Comparison of ENCODE assay signal across 21 cellular contexts in genomic region chr4:167114416-167114971, GRCh38.
DNase-seq lines count a peak whose midpoint lies in the region; ATAC-seq, FAIRE-seq and TF ChIP-seq lines count a peak whose summit lies in the region.
"Had no signal": no experiment of that assay in that cellular context is flagged by ENCODE, and none has a peak within 500 bp of the region (broad histone marks: within the 10 kb centered on the region; RNA-seq: fewer than 3 reads in every experiment).

No MANE protein-coding gene starts in this region.

- peak; percentile 28 for DNase-seq in OCI-M1 (lab: John Stamatoyannopoulos, UW)
- no peak for DNase-seq in keratinocyte (ENCODE audit: low read depth, low spot score)
- DNase-seq in activated CD4-positive, alpha-beta T cell treated with anti-CD3 and anti-CD28 coated beads, Interleukin-2, amount 50 U/mL, for 1 hour, result no peak
- no peak for DNase-seq in natural killer cell treated with Interleukin-12 subunit alpha and Interleukin-12 subunit beta and Interleukin-15 and Interleukin-18, amount 100 ng/mL, for 72 hours (ENCODE audit: low spot score)
- no peak for DNase-seq in effector memory CD4-positive, alpha-beta T cell
- DNase-seq: activated CD8-positive, alpha-beta memory T cell treated with anti-CD3 and anti-CD28 coated beads, Interleukin-2, amount 50 U/mL, for 4 hours; activated naive CD4-positive, alpha-beta T cell; CD8-positive, alpha-beta memory T cell; DND-41; Karpas-422; NCI-H1417 treated with DMSO at 0.1 percent for 48 hours; sigmoid colon had no signal

- H4K20me1 ChIP-seq in keratinocyte (ENCODE audit: control insufficient read depth, extremely low read depth, insufficient read depth, low read length), result no peaks in the 10 kb centered on the region

- no peaks in the 10 kb centered on the region for H3K36me3 ChIP-seq in keratinocyte (ENCODE audit: control insufficient read depth in 2 of 2, extremely low read depth in 1 of 2, insufficient read depth in 2 of 2, low read length in 2 of 2)
- H3K36me3 ChIP-seq in effector memory CD4-positive, alpha-beta T cell (ENCODE audit: control insufficient read depth, insufficient read depth, low read length), result no peaks in the 10 kb centered on the region
- H3K36me3 ChIP-seq: neutrophil, sigmoid colon, SJSA1 had no signal

- dilution Hi-C loops in keratinocyte (cut with MboI; ENCODE audit: extremely low pct_ligation_motif_present, low sequenced_read_pairs), result no loop called here

- ATAC-seq in GM18511 (IDR thresholded peaks at IDR 0.05; ENCODE audit: unreplicated experiment) (peak; percentile 42), HG02759 (IDR thresholded peaks at IDR 0.05; ENCODE audit: unreplicated experiment) (peak; percentile 61), GM18861 (IDR thresholded peaks at IDR 0.05; ENCODE audit: unreplicated experiment) (no peak)
- ATAC-seq in natural killer cell treated with Interleukin-12 subunit alpha and Interleukin-12 subunit beta and Interleukin-15 and Interleukin-18, amount 100 ng/mL, for 72 hours, result no peak
- ATAC-seq: esophagus mucosa, HCT116 had no signal

- H3K27ac ChIP-seq in keratinocyte (ENCODE audit: control insufficient read depth, insufficient read depth, low read length), result peak overlapping the region; percentile 8
- no peak overlapping the region for H3K27ac ChIP-seq in effector memory CD4-positive, alpha-beta T cell (ENCODE audit: insufficient read depth, low read length, poor library complexity, severe bottlenecking)
- H3K27ac ChIP-seq: coronary artery, neutrophil, sigmoid colon, SJSA1 had no signal

- no peak overlapping the region for H3K9ac ChIP-seq in keratinocyte (ENCODE audit: control insufficient read depth, extremely low read depth, insufficient read depth, low read length)

- no peak overlapping the region for H3K4me3 ChIP-seq in keratinocyte (ENCODE audit: control insufficient read depth in 2 of 3, extremely low read depth in 1 of 3, insufficient read depth in 2 of 3, low read depth in 1 of 3, low read length in 3 of 3)
- H3K4me3 ChIP-seq in effector memory CD4-positive, alpha-beta T cell (ENCODE audit: insufficient read depth, low read depth, low read length, poor library complexity, severe bottlenecking), result no peak overlapping the region
- H3K4me3 ChIP-seq: coronary artery, sigmoid colon, SJSA1 had no signal

- H3K27me3 ChIP-seq in keratinocyte (ENCODE audit: control insufficient read depth, extremely low read depth, insufficient read depth, low read length), result no peaks in the 10 kb centered on the region
- no peaks in the 10 kb centered on the region for H3K27me3 ChIP-seq in effector memory CD4-positive, alpha-beta T cell (replicated peaks; ENCODE audit: control insufficient read depth, insufficient read depth, low read length, poor library complexity, severe bottlenecking)
- H3K27me3 ChIP-seq: neutrophil, sigmoid colon, SJSA1 had no signal

- no peak for TF ChIP-seq CTCF in keratinocyte (optimal IDR thresholded peaks at IDR 0.05 in 1 of 3, IDR thresholded peaks at IDR 0.05 in 1 of 3, conservative IDR thresholded peaks at IDR 0.05 in 1 of 3; ENCODE audit: extremely low read depth in 1 of 3, insufficient read depth in 2 of 3, low read length in 3 of 3)

- H3K27me3 Mint-ChIP-seq in natural killer cell treated with Interleukin-12 subunit alpha and Interleukin-12 subunit beta and Interleukin-15 and Interleukin-18, amount 100 ng/mL, for 72 hours, result no peaks in the 10 kb centered on the region
- H3K27me3 Mint-ChIP-seq: CD8-positive, alpha-beta memory T cell had no signal

- no peak overlapping the region for H3K4me2 ChIP-seq in keratinocyte (ENCODE audit: control insufficient read depth, extremely low read depth, insufficient read depth, low read depth, low read length)

- no peak overlapping the region for H2AFZ ChIP-seq in keratinocyte (ENCODE audit: control insufficient read depth, low read length)

- H3K9me1 ChIP-seq in keratinocyte (ENCODE audit: control insufficient read depth, extremely low read depth, insufficient read depth, low read length), result no peaks in the 10 kb centered on the region

- H3K27ac Mint-ChIP-seq in natural killer cell treated with Interleukin-12 subunit alpha and Interleukin-12 subunit beta and Interleukin-15 and Interleukin-18, amount 100 ng/mL, for 72 hours, result no peak overlapping the region
- H3K27ac Mint-ChIP-seq: CD8-positive, alpha-beta memory T cell had no signal

- no peaks in the 10 kb centered on the region for H3K79me2 ChIP-seq in keratinocyte (ENCODE audit: control insufficient read depth, insufficient read depth, low read length)

- FAIRE-seq in keratinocyte (lab: Jason Lieb, UNC), result peak; percentile 79
- FAIRE-seq: islet of Langerhans had no signal

- H3K4me3 Mint-ChIP-seq in natural killer cell treated with Interleukin-12 subunit alpha and Interleukin-12 subunit beta and Interleukin-15 and Interleukin-18, amount 100 ng/mL, for 72 hours, result no peak overlapping the region
- H3K4me3 Mint-ChIP-seq: CD8-positive, alpha-beta memory T cell had no signal

- H3K9me3 ChIP-seq in keratinocyte (ENCODE audit: control insufficient read depth, low read depth, low read length), result no peaks in the 10 kb centered on the region
- H3K9me3 ChIP-seq in effector memory CD4-positive, alpha-beta T cell (ENCODE audit: control insufficient read depth, low read length), result no peaks in the 10 kb centered on the region
- H3K9me3 ChIP-seq: neutrophil, sigmoid colon, SJSA1 had no signal

- peaks cover 20% of the 10 kb centered on the region for H3K4me1 ChIP-seq in keratinocyte (ENCODE audit: control insufficient read depth, extremely low read depth, insufficient read depth, low read length)
- no peaks in the 10 kb centered on the region for H3K4me1 ChIP-seq in effector memory CD4-positive, alpha-beta T cell (ENCODE audit: control insufficient read depth, insufficient read depth, low read length, poor library complexity, severe bottlenecking)
- H3K4me1 ChIP-seq: sigmoid colon, SJSA1 had no signal

- H3K36me3 Mint-ChIP-seq in natural killer cell treated with Interleukin-12 subunit alpha and Interleukin-12 subunit beta and Interleukin-15 and Interleukin-18, amount 100 ng/mL, for 72 hours, result no peaks in the 10 kb centered on the region
- H3K36me3 Mint-ChIP-seq: CD8-positive, alpha-beta memory T cell had no signal

- no peaks in the 10 kb centered on the region for H3K4me1 Mint-ChIP-seq in natural killer cell treated with Interleukin-12 subunit alpha and Interleukin-12 subunit beta and Interleukin-15 and Interleukin-18, amount 100 ng/mL, for 72 hours (ENCODE audit: low read depth in 2 of 2)
- H3K4me1 Mint-ChIP-seq: CD8-positive, alpha-beta memory T cell had no signal

- H3K9me3 Mint-ChIP-seq in natural killer cell treated with Interleukin-12 subunit alpha and Interleukin-12 subunit beta and Interleukin-15 and Interleukin-18, amount 100 ng/mL, for 72 hours, result peaks cover 18% of the 10 kb centered on the region

Comparison
In these comparisons a context has a peak if more than half of its experiments do, and no peak if none do; other contexts are left out.
1. ATAC-seq: peak in GM18511 (single experiment) and HG02759 (single experiment); none in GM18861 (single experiment) and natural killer cell treated with Interleukin-12 subunit alpha and Interleukin-12 subunit beta and Interleukin-15 and Interleukin-18, amount 100 ng/mL, for 72 hours (0 of 2).